Comparison of ENCODE assay signal across 27 cellular contexts in the genomic region with DNA sequence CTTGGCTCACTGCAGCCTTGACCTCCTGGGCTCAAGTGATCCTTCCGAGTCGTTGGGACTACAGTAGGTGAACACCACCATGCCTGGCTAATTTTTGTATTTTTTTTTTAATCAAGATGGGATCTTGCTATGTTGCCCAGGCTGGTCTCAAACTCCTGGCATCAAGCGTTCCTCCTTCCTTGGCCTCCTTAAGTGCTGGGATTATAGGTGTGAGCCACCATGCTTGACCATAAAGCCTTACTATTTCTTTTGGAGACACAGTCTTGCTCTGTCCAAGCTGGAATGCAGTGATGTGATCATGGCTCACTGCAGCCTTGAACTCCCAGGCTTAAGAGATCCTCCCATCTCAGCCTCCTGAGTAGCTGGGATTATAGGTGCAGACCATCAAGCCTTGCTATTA.
"Had no signal": no experiment of that assay in that cellular context is flagged by ENCODE, and none has a peak within 500 bp of the region (broad histone marks: within the 10 kb centered on the region; RNA-seq: fewer than 3 reads in every experiment).

No MANE protein-coding gene starts in this region.

- H3K9me3 ChIP-seq: colonic mucosa, esophagus squamous epithelium, gastrocnemius medialis, heart right ventricle, left lung, lower lobe of right lung, mucosa of descending colon had no signal

- H3K27me3 ChIP-seq: colonic mucosa, esophagus squamous epithelium, gastrocnemius medialis, heart right ventricle, left lung had no signal

- H3K27me3 Mint-ChIP-seq: dendritic cell treated with granulocyte-macrophage colony-stimulating factor and Interleukin-4, amounts not matched to agents 40 ng/mL and 50 ng/mL, for 4 days; effector memory CD8-positive, alpha-beta T cell; naive B cell had no signal

- H3K4me3 ChIP-seq: colonic mucosa, esophagus squamous epithelium, gastrocnemius medialis, heart right ventricle, left lung, lower lobe of right lung, mucosa of descending colon had no signal

- H3K9me3 Mint-ChIP-seq: dendritic cell treated with granulocyte-macrophage colony-stimulating factor and Interleukin-4, amounts not matched to agents 40 ng/mL and 50 ng/mL, for 4 days; effector memory CD8-positive, alpha-beta T cell; endodermal cell; mesothelial cell of epicardium; naive B cell had no signal

- DNase-seq: colonic mucosa; cortex of kidney; effector CD8-positive, alpha-beta T cell; effector memory CD8-positive, alpha-beta T cell; endodermal cell; erythroblast; esophagus squamous epithelium; foreskin melanocyte; gastrocnemius medialis; glutamatergic neuron; head of caudate nucleus; heart right ventricle; hippocampal formation; left cardiac atrium; left lung; left ventricle myocardium superior; lower lobe of right lung; mesenchymal stem cell; mucosa of descending colon; naive B cell had no signal

- FAIRE-seq: endometrium, islet of Langerhans, keratinocyte had no signal

- H3K4me1 Mint-ChIP-seq: mesothelial cell of epicardium, naive B cell had no signal

- H3K27ac ChIP-seq: colonic mucosa, epithelial cell of prostate, esophagus squamous epithelium, gastrocnemius medialis, heart right ventricle, left lung, lower lobe of right lung had no signal

- H3K4me1 ChIP-seq: colonic mucosa, esophagus squamous epithelium, gastrocnemius medialis, heart right ventricle, left lung, lower lobe of right lung had no signal

- ATAC-seq: effector memory CD8-positive, alpha-beta T cell; esophagus mucosa; gastrocnemius medialis; heart right ventricle; left cardiac atrium; left lung; left ventricle myocardium superior; lower lobe of right lung; mucosa of descending colon had no signal

- H3K27ac Mint-ChIP-seq: dendritic cell treated with granulocyte-macrophage colony-stimulating factor and Interleukin-4, amounts not matched to agents 40 ng/mL and 50 ng/mL, for 4 days; effector memory CD8-positive, alpha-beta T cell; endodermal cell; mesothelial cell of epicardium had no signal

- H3K4me3 Mint-ChIP-seq: dendritic cell treated with granulocyte-macrophage colony-stimulating factor and Interleukin-4, amounts not matched to agents 40 ng/mL and 50 ng/mL, for 4 days; effector memory CD8-positive, alpha-beta T cell; endodermal cell; mesothelial cell of epicardium; naive B cell had no signal

- H3K36me3 ChIP-seq: colonic mucosa had no signal
